ENCODE assay signal across 9 cellular contexts in the genomic region with DNA sequence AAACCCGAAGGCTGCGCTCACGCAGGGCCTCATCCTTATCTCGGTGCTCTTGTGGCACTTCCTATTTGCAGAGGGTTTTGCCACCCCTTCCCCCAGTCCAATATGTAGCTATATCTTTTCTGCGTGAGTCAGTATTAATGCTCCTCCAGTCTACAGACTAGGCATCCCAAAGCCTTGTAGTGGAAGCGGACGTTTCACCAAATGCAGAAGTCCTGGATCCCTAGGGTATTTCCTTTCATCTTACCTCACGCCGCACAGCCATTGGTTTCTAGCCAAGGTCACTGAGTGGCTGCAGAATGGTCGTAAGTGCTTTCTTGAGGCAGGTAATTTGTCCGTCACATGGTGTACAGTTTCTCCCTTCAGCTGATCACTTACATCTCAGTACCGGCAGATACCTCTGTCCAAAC. TPM values are rescaled to one million over a fixed set of nuclear protein-coding genes. Genes with fewer than 3 reads are reported as not detected.
A peak's percentile ranks its signal among the peaks of the same experiment; 100 is the strongest.
DNase-seq lines count a peak whose midpoint lies in the region; ATAC-seq, FAIRE-seq and TF ChIP-seq lines count a peak whose summit lies in the region.
"Not testable (repeated sequence)": the region's sequence is repeated elsewhere in the genome, so short reads cannot be mapped to it uniquely, and the experiment has no call there.
"Had no signal": no experiment of that assay in that cellular context is flagged by ENCODE, and none has a peak within 500 bp of the region (broad histone marks: within the 10 kb centered on the region; RNA-seq: fewer than 3 reads in every experiment).

No MANE protein-coding gene starts in this region.

- H3K79me2 ChIP-seq in OCI-LY7 (ENCODE audit: insufficient read depth, low read depth, low read length), result peaks cover 61% of the 10 kb centered on the region

- not testable (repeated sequence) for H3K27me3 ChIP-seq in HUES6 (ENCODE audit: control insufficient read depth, insufficient read depth, low read length); right lobe of liver; small intestine (ENCODE audit: control insufficient read depth in 2 of 2, insufficient read depth in 2 of 2, low read length in 2 of 2)

- peak overlapping the region; percentile 96 for H3K27ac Mint-ChIP-seq in activated T-helper 2 cell treated with anti-CD3 and anti-CD28 coated beads, Interferon-gamma antibody, Interleukin-2, Interleukin-4, amounts not matched to agents 10 μg/mL and 5 μg/mL and 100 μg/mL, durations not matched to agents 14 hours and 24 hours and 36 hours

- not testable (repeated sequence) for FAIRE-seq in small intestine (lab: Jason Lieb, UNC)

- TF ChIP-seq CTCF in OCI-LY7 (conservative IDR thresholded peaks at IDR 0.05; ENCODE audit: low read length); right lobe of liver (IDR thresholded peaks at IDR 0.05): not testable (repeated sequence)

- not testable (repeated sequence) for BruUV-seq in OCI-LY7 (replicated peaks; lab: Mats Ljungman, UMichigan)

- intact Hi-C loops in OCI-LY7 (cut with micrococcal nuclease; ENCODE audit: unreplicated experiment); right lobe of liver (cut with DNase I): not testable (repeated sequence)
- intact Hi-C loops in activated T-helper 2 cell treated with anti-CD3 and anti-CD28 coated beads, Interferon-gamma antibody, Interleukin-2, Interleukin-4, amounts not matched to agents 10 μg/mL and 5 μg/mL and 100 μg/mL, durations not matched to agents 14 hours and 24 hours and 36 hours (cut with micrococcal nuclease), result loop anchor here (2.0 kb wide), 1 partner anchor 54 kb away; a partner anchor contains a TSS

- DNase-seq in CD1c-positive myeloid dendritic cell (ENCODE audit: extremely low spot score) (peak; percentile 72), OCI-LY7 (ENCODE audit: low spot score) (peak; percentile 61), erythroblast (lab: John Stamatoyannopoulos, UW) (peak; percentile 80 to 85), small intestine (peak; percentile 52)
- not testable (repeated sequence) for DNase-seq in activated T-helper 2 cell treated with anti-CD3 and anti-CD28 coated beads, Interferon-gamma antibody, Interleukin-2, Interleukin-4, amounts not matched to agents 10 μg/mL and 5 μg/mL and 100 μg/mL, durations not matched to agents 14 hours and 24 hours and 36 hours (ENCODE audit: low spot score); right lobe of liver

- POLR2A ChIA-PET in OCI-LY7 (lab: Charles Lee), result interaction anchor here (0.5 to 3.8 kb wide), 2 partner anchors 30 to 85 kb away, joined by 4 to 12 read pairs; a partner anchor contains a TSS

- H3K9me3 ChIP-seq in HUES6 (ENCODE audit: control insufficient read depth, insufficient read depth, low read depth, low read length); OCI-LY7 (ENCODE audit: low read length); right lobe of liver; small intestine (ENCODE audit: control insufficient read depth, low read depth): not testable (repeated sequence)

- CTCF ChIA-PET in OCI-LY7 (lab: Charles Lee; ENCODE audit: unreplicated experiment), result not testable (repeated sequence)

- H3K4me3 ChIP-seq in HUES6 (ENCODE audit: low read depth, low read length) (peak overlapping the region; percentile 97), OCI-LY7 (ENCODE audit: low read depth, low read length, poor library complexity, severe bottlenecking) (peak overlapping the region; percentile 82), right lobe of liver (peak overlapping the region; percentile 75 to 86 (median 84)), small intestine (ENCODE audit: low read depth in 1 of 2, low read length in 2 of 2) (peak overlapping the region; percentile 94 to 99)

- H4K20me1 ChIP-seq in OCI-LY7 (ENCODE audit: insufficient read depth, low read length), result not testable (repeated sequence)

- peaks cover 29% of the 10 kb centered on the region for H3K4me1 Mint-ChIP-seq in activated T-helper 2 cell treated with anti-CD3 and anti-CD28 coated beads, Interferon-gamma antibody, Interleukin-2, Interleukin-4, amounts not matched to agents 10 μg/mL and 5 μg/mL and 100 μg/mL, durations not matched to agents 14 hours and 24 hours and 36 hours (ENCODE audit: low read depth)

- H3K36me3 ChIP-seq in HUES6 (ENCODE audit: control insufficient read depth, insufficient read depth, low read length) (peaks cover 15% of the 10 kb centered on the region), OCI-LY7 (ENCODE audit: insufficient read depth, low read length) (peaks cover 41% of the 10 kb centered on the region)
- not testable (repeated sequence) for H3K36me3 ChIP-seq in right lobe of liver; small intestine (ENCODE audit: control insufficient read depth in 2 of 2, insufficient read depth in 2 of 2, low read length in 2 of 2)

- H3K9ac ChIP-seq in HUES6 (ENCODE audit: low read length), result peak overlapping the region; percentile 92

- H3K4me1 ChIP-seq in HUES6 (ENCODE audit: control insufficient read depth, insufficient read depth, low read length); small intestine (ENCODE audit: control insufficient read depth in 2 of 2, insufficient read depth in 1 of 2, low read depth in 1 of 2, low read length in 1 of 2): not testable (repeated sequence)
- peaks cover 66% of the 10 kb centered on the region for H3K4me1 ChIP-seq in OCI-LY7 (ENCODE audit: insufficient read depth, low read length, poor library complexity, severe bottlenecking)
- peaks cover 0 to 39% (median 12%) of the 10 kb centered on the region in 4 donors for H3K4me1 ChIP-seq in right lobe of liver

- WGBS in right lobe of liver (ENCODE audit: insufficient coverage, low coverage, low lambda C conversion rate, missing lambda C conversion rate), result 0% methylated on average over 12 of the region's 12 CpGs
- WGBS in small intestine, 3 donors, result 0 to 2% (median 0%) methylated on average over 12 of the region's 12 CpGs

- H3K4me3 Mint-ChIP-seq in activated T-helper 2 cell treated with anti-CD3 and anti-CD28 coated beads, Interferon-gamma antibody, Interleukin-2, Interleukin-4, amounts not matched to agents 10 μg/mL and 5 μg/mL and 100 μg/mL, durations not matched to agents 14 hours and 24 hours and 36 hours (ENCODE audit: low read depth), result peak overlapping the region; percentile 95

- peaks cover 38% of the 10 kb centered on the region for H3K36me3 Mint-ChIP-seq in activated T-helper 2 cell treated with anti-CD3 and anti-CD28 coated beads, Interferon-gamma antibody, Interleukin-2, Interleukin-4, amounts not matched to agents 10 μg/mL and 5 μg/mL and 100 μg/mL, durations not matched to agents 14 hours and 24 hours and 36 hours (ENCODE audit: low read depth)

- H2AFZ ChIP-seq in OCI-LY7 (ENCODE audit: low read length), result not testable (repeated sequence)

- peak; percentile 9 for ATAC-seq in GM21526 (IDR thresholded peaks at IDR 0.05; ENCODE audit: low FRiP score, unreplicated experiment)
- ATAC-seq in right lobe of liver, result peak; percentile 15 to 47 (median 37)

- not testable (repeated sequence) for H3K27me3 Mint-ChIP-seq in activated T-helper 2 cell treated with anti-CD3 and anti-CD28 coated beads, Interferon-gamma antibody, Interleukin-2, Interleukin-4, amounts not matched to agents 10 μg/mL and 5 μg/mL and 100 μg/mL, durations not matched to agents 14 hours and 24 hours and 36 hours (ENCODE audit: low read depth)

- TF ChIP-seq POLR2A in erythroblast (IDR thresholded peaks at IDR 0.05; ENCODE audit: low read length); right lobe of liver (IDR thresholded peaks at IDR 0.05): not testable (repeated sequence)

- not testable (repeated sequence) for H3K9me3 Mint-ChIP-seq in activated T-helper 2 cell treated with anti-CD3 and anti-CD28 coated beads, Interferon-gamma antibody, Interleukin-2, Interleukin-4, amounts not matched to agents 10 μg/mL and 5 μg/mL and 100 μg/mL, durations not matched to agents 14 hours and 24 hours and 36 hours

- H3K27ac ChIP-seq in HUES6 (ENCODE audit: low read depth, low read length) (peak overlapping the region; percentile 94), OCI-LY7 (ENCODE audit: low read depth, low read length, poor library complexity, severe bottlenecking) (peak overlapping the region; percentile 88), right lobe of liver (peak overlapping the region; percentile 86 to 89 (median 88)), small intestine (ENCODE audit: low read depth in 1 of 2, low read length in 1 of 2) (peak overlapping the region; percentile 98 to 99)

- peak overlapping the region; percentile 62 for H3K4me2 ChIP-seq in OCI-LY7 (ENCODE audit: low read length)

- not testable (repeated sequence) for H3K9me2 ChIP-seq in OCI-LY7 (ENCODE audit: insufficient read depth, low read length)

RNA-seq across cellular contexts. Expression of a gene that starts 0.7 kb away (rescaled TPM):
- total RNA-seq in OCI-LY7 (2014; rRNA removed; shearing (Covaris generic)), result 79.1 and 82.1 TPM in 2 replicates
- total RNA-seq in OCI-LY7 (2022) (243 and 293 TPM in 2 replicates), right lobe of liver (100 to 1,000 TPM; 203 to 511 (median 317) TPM)
- 370 and 384 TPM in 2 replicates for total RNA-seq in activated T-helper 2 cell treated with anti-CD3 and anti-CD28 coated beads, Interferon-gamma antibody, Interleukin-2, Interleukin-4, amounts not matched to agents 10 μg/mL and 5 μg/mL and 100 μg/mL, durations not matched to agents 14 hours and 24 hours and 36 hours
- 100 to 1,000 TPM; 141 to 490 (median 143) TPM for polyA plus RNA-seq in small intestine

RNA-seq across cellular contexts. Expression of a gene that starts 29.9 kb away (rescaled TPM):
- total RNA-seq in OCI-LY7 (2014; rRNA removed; shearing (Covaris generic)), result 296 and 306 TPM in 2 replicates
- total RNA-seq in OCI-LY7 (2022) (116 and 134 TPM in 2 replicates), right lobe of liver (1 to 10 TPM in 5 of 6 experiments, under 1 TPM in 1; 0.39 to 2.0 (median 1.7) TPM)
- 1.0 and 1.3 TPM in 2 replicates for total RNA-seq in activated T-helper 2 cell treated with anti-CD3 and anti-CD28 coated beads, Interferon-gamma antibody, Interleukin-2, Interleukin-4, amounts not matched to agents 10 μg/mL and 5 μg/mL and 100 μg/mL, durations not matched to agents 14 hours and 24 hours and 36 hours
- 10 to 100 TPM; 29.3 to 85.7 (median 45.4) TPM for polyA plus RNA-seq in small intestine

RNA-seq across cellular contexts. Expression of a gene that starts 45.2 kb away (rescaled TPM):
- 581 and 622 TPM in 2 replicates for total RNA-seq in OCI-LY7 (2014; rRNA removed; shearing (Covaris generic))
- total RNA-seq in OCI-LY7 (2022) (1,328 and 1,370 TPM in 2 replicates), right lobe of liver (100 to 1,000 TPM; 454 to 694 (median 611) TPM)
- total RNA-seq in activated T-helper 2 cell treated with anti-CD3 and anti-CD28 coated beads, Interferon-gamma antibody, Interleukin-2, Interleukin-4, amounts not matched to agents 10 μg/mL and 5 μg/mL and 100 μg/mL, durations not matched to agents 14 hours and 24 hours and 36 hours, result 580 and 598 TPM in 2 replicates
- 1,000 to 10,000 TPM; 1,677 to 2,526 (median 1,745) TPM for polyA plus RNA-seq in small intestine

RNA-seq across cellular contexts. Expression of a gene that starts 53.1 kb away (rescaled TPM):
- total RNA-seq in OCI-LY7 (2014; rRNA removed; shearing (Covaris generic)), result 0.23 and 0.60 TPM in 2 replicates
- 1.1 and 1.9 TPM in 2 replicates for total RNA-seq in OCI-LY7 (2022)
- total RNA-seq in activated T-helper 2 cell treated with anti-CD3 and anti-CD28 coated beads, Interferon-gamma antibody, Interleukin-2, Interleukin-4, amounts not matched to agents 10 μg/mL and 5 μg/mL and 100 μg/mL, durations not matched to agents 14 hours and 24 hours and 36 hours, result 0.28 and 0.57 TPM in 2 replicates
- under 1 TPM in 2 of 6 experiments, not detected in 4; 0.22 to 0.26 TPM for total RNA-seq in right lobe of liver
- under 1 TPM in 2 of 3 donors, not detected in 1; 0.24 to 0.45 TPM for polyA plus RNA-seq in small intestine
- total RNA-seq: pulmonary artery endothelial cell had no signal

RNA-seq across cellular contexts. Expression of a gene that starts 53.2 kb away (rescaled TPM):
- total RNA-seq in OCI-LY7 (2014; rRNA removed; shearing (Covaris generic)), result 0.16 and 0.28 TPM in 2 replicates
- total RNA-seq in OCI-LY7 (2022) (4.0 and 6.1 TPM in 2 replicates), right lobe of liver (1 to 10 TPM in 2 of 6 experiments, not detected in 4; 1.2 to 1.3 TPM)
- total RNA-seq in activated T-helper 2 cell treated with anti-CD3 and anti-CD28 coated beads, Interferon-gamma antibody, Interleukin-2, Interleukin-4, amounts not matched to agents 10 μg/mL and 5 μg/mL and 100 μg/mL, durations not matched to agents 14 hours and 24 hours and 36 hours, result 0.11 and 0.48 TPM in 2 replicates
- 100 to 1,000 TPM in 1 of 3 donors, 10 to 100 TPM in 2; 78.7 to 115 (median 97.0) TPM for polyA plus RNA-seq in small intestine
- total RNA-seq: pulmonary artery endothelial cell had no signal

Comparison
In these comparisons a context has a peak if more than half of its experiments do, and no peak if none do; other contexts are left out.
1. RNA of a gene that starts 29.9 kb away (total RNA-seq): 116 to 306 TPM in OCI-LY7; 0.39 to 2.0 TPM in right lobe of liver and 1.0 to 1.3 TPM in activated T-helper 2 cell treated with anti-CD3 and anti-CD28 coated beads, Interferon-gamma antibody, Interleukin-2, Interleukin-4, amounts not matched to agents 10 μg/mL and 5 μg/mL and 100 μg/mL, durations not matched to agents 14 hours and 24 hours and 36 hours; every median in the first group is over 10 times any median in the second.
2. Peak in every context shown above with its lines, with median percentiles within 50 percentile points of each other: H3K27ac ChIP-seq and H3K4me3 ChIP-seq.